In genomic region chr1:248863011-248863881, GRCh38 we compare ENCODE assay signal across 1 cellular context.
TF ChIP-seq lines count a peak whose summit lies in the region.

No MANE protein-coding gene starts in this region.

TF ChIP-seq in K562, 482 proteins besides CTCF, POLR2A, EP300 and RAD21 (continued from another document):
- TF ChIP-seq TFE3 (CRISPR knock-in tag; IDR thresholded peaks at IDR 0.05) (no peak), MAZ (CRISPR knock-in tag; conservative IDR thresholded peaks at IDR 0.05 in 1 of 2, IDR thresholded peaks at IDR 0.05 in 1 of 2) (peak; percentile 21 to 69; a peak in 1 of 4 replicates), MCM7 (IDR thresholded peaks at IDR 0.05) (no peak), ZNF318 (IDR thresholded peaks at IDR 0.05; ENCODE audit: borderline replicate concordance in 1 of 2, low read depth in 1 of 2) (no peak), ZNF445 (CRISPR knock-in tag; IDR thresholded peaks at IDR 0.05; ENCODE audit: low read depth) (no peak), BRD4 (IDR thresholded peaks at IDR 0.05) (no peak), HDAC6 (IDR thresholded peaks at IDR 0.05; ENCODE audit: low read depth, low read length) (no peak), SP1 (CRISPR knock-in tag; IDR thresholded peaks at IDR 0.05) (peak; percentile 41; the same call in 1 of the 2 replicates), SAFB (IDR thresholded peaks at IDR 0.05; ENCODE audit: borderline replicate concordance, low read depth, low read length) (peak; percentile 32; the same call in 1 of the 2 replicates), SRF (CRISPR knock-in tag; IDR thresholded peaks at IDR 0.05) (peak in 1 of 2 experiments; percentile 47; a peak in 1 of 4 replicates), ZNF75A (CRISPR knock-in tag; IDR thresholded peaks at IDR 0.05) (no peak), KAT7 (CRISPR knock-in tag; IDR thresholded peaks at IDR 0.05; ENCODE audit: borderline replicate concordance) (peak; percentile 45; the same call in 1 of the 2 replicates), ZNF408 (CRISPR knock-in tag; IDR thresholded peaks at IDR 0.05; ENCODE audit: low read depth) (no peak), NFXL1 (CRISPR knock-in tag; IDR thresholded peaks at IDR 0.05) (no peak), ZNF699 (CRISPR knock-in tag; IDR thresholded peaks at IDR 0.05; ENCODE audit: insufficient replicate concordance) (no peak), MYBL2 (IDR thresholded peaks at IDR 0.05; ENCODE audit: low read depth) (no peak), MYBL2 (CRISPR knock-in tag; IDR thresholded peaks at IDR 0.05; ENCODE audit: borderline replicate concordance) (no peak), NFIX (CRISPR knock-in tag; IDR thresholded peaks at IDR 0.05; ENCODE audit: low read depth) (no peak), CHCHD3 (CRISPR knock-in tag; IDR thresholded peaks at IDR 0.05) (no peak), POLR2H (tag; IDR thresholded peaks at IDR 0.05; ENCODE audit: low read depth) (no peak)
